ENCODE assay signal across 24 cellular contexts in the genomic region with DNA sequence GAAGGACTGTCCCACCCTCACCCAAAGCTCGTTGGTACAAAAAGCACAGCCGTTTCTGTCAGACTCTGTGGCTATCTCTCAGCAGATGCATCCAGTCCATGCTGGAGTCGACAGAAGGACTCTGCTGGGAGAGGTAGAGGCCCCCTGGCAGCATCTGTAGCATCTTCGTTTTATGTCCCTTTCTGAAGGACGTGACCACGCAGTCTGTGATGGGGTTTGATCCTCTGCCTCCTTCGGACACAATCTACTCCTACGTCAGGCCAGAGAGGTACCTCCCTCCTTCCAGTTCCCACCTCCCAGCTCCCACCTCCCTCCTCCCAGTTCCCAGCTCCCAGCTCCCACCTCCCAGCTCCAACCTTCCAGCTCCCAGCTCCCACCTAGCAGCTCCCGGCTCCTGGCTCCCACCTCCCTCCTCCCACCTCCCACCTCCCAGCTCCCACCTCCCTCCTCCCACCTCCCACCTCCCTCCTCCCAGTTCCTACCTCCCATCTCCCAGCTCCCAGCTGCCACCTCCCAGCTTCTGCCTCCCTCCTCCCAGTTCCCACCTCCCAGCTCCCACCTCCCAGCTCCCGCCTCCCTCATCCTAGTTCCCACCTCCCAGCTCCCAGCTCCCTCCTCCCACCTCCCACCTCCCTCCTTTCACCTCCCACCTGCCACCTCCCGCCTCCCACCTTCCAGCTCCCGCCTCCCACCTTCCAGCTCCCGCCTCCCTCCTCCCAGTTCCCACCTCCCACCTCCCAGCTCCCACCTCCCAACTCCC. TPM values are rescaled to one million over a fixed set of nuclear protein-coding genes. Genes with fewer than 3 reads are reported as not detected.
A peak's percentile ranks its signal among the peaks of the same experiment; 100 is the strongest.
DNase-seq lines count a peak whose midpoint lies in the region; ATAC-seq, FAIRE-seq and TF ChIP-seq lines count a peak whose summit lies in the region.
"Had no signal": no experiment of that assay in that cellular context is flagged by ENCODE, and none has a peak within 500 bp of the region (broad histone marks: within the 10 kb centered on the region; RNA-seq: fewer than 3 reads in every experiment).

No MANE protein-coding gene starts in this region.

- no peaks in the 10 kb centered on the region for H3K9me3 Mint-ChIP-seq in natural killer cell
- H3K9me3 Mint-ChIP-seq in natural killer cell treated with Interleukin-12 subunit alpha and Interleukin-12 subunit beta and Interleukin-15 and Interleukin-18, amount 100 ng/mL, for 72 hours, result no peaks in the 10 kb centered on the region
- H3K9me3 Mint-ChIP-seq in stimulated activated effector memory CD8-positive, alpha-beta T cell treated with anti-CD3 and anti-CD28 coated beads, Interleukin-12 subunit alpha, Interleukin-12 subunit beta, amount 100 ng/mL, for 72 hours, result no peaks in the 10 kb centered on the region
- H3K9me3 Mint-ChIP-seq in nephron progenitor cell, result peaks cover 10% of the 10 kb centered on the region

- H3K4me1 Mint-ChIP-seq in natural killer cell (peaks cover 0 to 17% of the 10 kb centered on the region in 2 donors), nephron progenitor cell (peaks cover 7% of the 10 kb centered on the region)
- peaks cover 0 to 5% of the 10 kb centered on the region in 2 donors for H3K4me1 Mint-ChIP-seq in natural killer cell treated with Interleukin-12 subunit alpha and Interleukin-12 subunit beta and Interleukin-15 and Interleukin-18, amount 100 ng/mL, for 72 hours (ENCODE audit: low read depth in 2 of 2)
- H3K4me1 Mint-ChIP-seq in stimulated activated effector memory CD8-positive, alpha-beta T cell treated with anti-CD3 and anti-CD28 coated beads, Interleukin-12 subunit alpha, Interleukin-12 subunit beta, amount 100 ng/mL, for 72 hours, result peaks cover 10% of the 10 kb centered on the region

- H3K9me1 ChIP-seq in K562 (ENCODE audit: control insufficient read depth, insufficient read depth, low read length), result no peaks in the 10 kb centered on the region

- FAIRE-seq in K562 (lab: Jason Lieb, UNC), result no peak
- FAIRE-seq: GM18507 had no signal

- CTCF ChIA-PET in K562 (lab: Yijun Ruan, JAX; ENCODE audit: low intra/inter-chr PET ratio), result no interaction called here

- WGBS in K562 (ENCODE audit: insufficient coverage, low coverage, missing lambda C conversion rate), result 83% methylated on average over 2 of the region's 13 CpGs

- H3K27me3 ChIP-seq in K562 (ENCODE audit: control insufficient read depth in 2 of 2, insufficient read depth in 2 of 2, low read length in 2 of 2), result no peaks in the 10 kb centered on the region

- no peak for TF ChIP-seq POLR2A in K562 (conservative IDR thresholded peaks at IDR 0.05)

- H3K4me3 ChIP-seq in K562, result no peak overlapping the region
- H3K4me3 ChIP-seq: GM23248, PC-9 had no signal

- H3K27me3 Mint-ChIP-seq in natural killer cell (ENCODE audit: low read depth in 2 of 2), result no peaks in the 10 kb centered on the region
- no peaks in the 10 kb centered on the region for H3K27me3 Mint-ChIP-seq in natural killer cell treated with Interleukin-12 subunit alpha and Interleukin-12 subunit beta and Interleukin-15 and Interleukin-18, amount 100 ng/mL, for 72 hours
- peaks cover 3% of the 10 kb centered on the region for H3K27me3 Mint-ChIP-seq in nephron progenitor cell (ENCODE audit: low read depth, poor library complexity)

- H3K4me3 Mint-ChIP-seq in natural killer cell, result no peak overlapping the region
- H3K4me3 Mint-ChIP-seq in natural killer cell treated with Interleukin-12 subunit alpha and Interleukin-12 subunit beta and Interleukin-15 and Interleukin-18, amount 100 ng/mL, for 72 hours, result no peak overlapping the region
- no peak overlapping the region for H3K4me3 Mint-ChIP-seq in stimulated activated effector memory CD8-positive, alpha-beta T cell treated with anti-CD3 and anti-CD28 coated beads, Interleukin-12 subunit alpha, Interleukin-12 subunit beta, amount 100 ng/mL, for 72 hours
- H3K4me3 Mint-ChIP-seq in nephron progenitor cell, result no peak overlapping the region

- H2AFZ ChIP-seq in K562 (ENCODE audit: low read depth, low read length), result no peak overlapping the region
- H2AFZ ChIP-seq: GM23248, PC-9 had no signal

- H3K36me3 ChIP-seq in K562 (ENCODE audit: control insufficient read depth, insufficient read depth, low read length), result peaks cover 78% of the 10 kb centered on the region; the same call in 2 of the 3 replicates

- peak in 2 of 3 donors; percentile 2 to 4 for ATAC-seq in natural killer cell
- no peak for ATAC-seq in natural killer cell treated with Interleukin-12 subunit alpha and Interleukin-12 subunit beta and Interleukin-15 and Interleukin-18, amount 100 ng/mL, for 72 hours
- ATAC-seq in K562, result no peak
- peak; percentile 4 for ATAC-seq in stimulated activated effector memory CD8-positive, alpha-beta T cell treated with anti-CD3 and anti-CD28 coated beads, Interleukin-12 subunit alpha, Interleukin-12 subunit beta, amount 100 ng/mL, for 72 hours

- no peaks in the 10 kb centered on the region; the same call in 1 of the 2 replicates for H3K9me3 ChIP-seq in K562 (replicated peaks; ENCODE audit: control insufficient read depth, insufficient read depth, low read depth, low read length)

- H3K4me2 ChIP-seq in K562 (ENCODE audit: insufficient read depth, low read length), result no peak overlapping the region
- H3K4me2 ChIP-seq: PC-9 had no signal

- no peaks in the 10 kb centered on the region for H4K20me1 ChIP-seq in K562 (replicated peaks; ENCODE audit: control insufficient read depth, insufficient read depth, low read length)

- intact Hi-C loops in natural killer cell (cut with micrococcal nuclease), result no loop called here
- intact Hi-C loops in K562 (cut with micrococcal nuclease), result no loop called here

- DNase-seq in natural killer cell (no peak), NAMALWA (ENCODE audit: low spot score) (peak; percentile 44), K562 (ENCODE audit: extremely low read depth in 1 of 4, low spot score in 3 of 4) (no peak), nephron progenitor cell (no peak), NCI-H2029 (lab: John Stamatoyannopoulos, UW) (no peak), middle frontal gyrus (ENCODE audit: extremely low spot score, low spot score) (no peak)
- DNase-seq in natural killer cell treated with Interleukin-12 subunit alpha and Interleukin-12 subunit beta and Interleukin-15 and Interleukin-18, amount 100 ng/mL, for 72 hours (ENCODE audit: low spot score), result no peak
- DNase-seq in stimulated activated effector memory CD8-positive, alpha-beta T cell treated with anti-CD3 and anti-CD28 coated beads, Interleukin-12 subunit alpha, Interleukin-12 subunit beta, amount 100 ng/mL, for 72 hours (ENCODE audit: low spot score in 2 of 2), result no peak
- DNase-seq: 8988T, ACHN, Calu3, DMS79 treated with DMSO at 0.1 percent for 48 hours, GM23248, KG1, NCI-H1105, NCI-H146, NCI-H1930, NCI-H446 treated with DMSO at 0.1 percent for 48 hours, NCI-H526, NCI-H82, PC-9, RPMI8226, SHP77 had no signal

- no peak for TF ChIP-seq RAD21 in K562 (CRISPR knock-in tag; conservative IDR thresholded peaks at IDR 0.05 in 1 of 2, IDR thresholded peaks at IDR 0.05 in 1 of 2)

- no peak overlapping the region for H3K9ac ChIP-seq in K562 (ENCODE audit: insufficient read depth in 1 of 2, low read depth in 2 of 2, low read length in 2 of 2)
- H3K9ac ChIP-seq: GM23248 had no signal

- in situ Hi-C loops in K562 (cut with MboI), result no loop called here

- TF ChIP-seq CTCF in natural killer cell (IDR thresholded peaks at IDR 0.05) (no peak), K562 (IDR thresholded peaks at IDR 0.05 in 2 of 3, conservative IDR thresholded peaks at IDR 0.05 in 1 of 3; ENCODE audit: insufficient read depth in 2 of 3, low read depth in 1 of 3, low read length in 3 of 3) (no peak), nephron progenitor cell (IDR thresholded peaks at IDR 0.05) (no peak)

- POLR2A ChIA-PET in K562 (lab: Yijun Ruan, JAX), result interaction anchor here (0.6 to 1.3 kb wide), 4 partner anchors 8 to 191 kb away, joined by 3 read pairs; no protein-coding TSS in a partner anchor

- H3K27ac Mint-ChIP-seq in natural killer cell (peak overlapping the region in 1 of 2 donors; percentile 24), nephron progenitor cell (no peak overlapping the region)
- H3K27ac Mint-ChIP-seq in natural killer cell treated with Interleukin-12 subunit alpha and Interleukin-12 subunit beta and Interleukin-15 and Interleukin-18, amount 100 ng/mL, for 72 hours, result no peak overlapping the region
- no peak overlapping the region for H3K27ac Mint-ChIP-seq in stimulated activated effector memory CD8-positive, alpha-beta T cell treated with anti-CD3 and anti-CD28 coated beads, Interleukin-12 subunit alpha, Interleukin-12 subunit beta, amount 100 ng/mL, for 72 hours

- H3K36me3 Mint-ChIP-seq in natural killer cell (no peaks in the 10 kb centered on the region), nephron progenitor cell (ENCODE audit: low read depth) (peaks cover 46% of the 10 kb centered on the region)
- H3K36me3 Mint-ChIP-seq in natural killer cell treated with Interleukin-12 subunit alpha and Interleukin-12 subunit beta and Interleukin-15 and Interleukin-18, amount 100 ng/mL, for 72 hours, result no peaks in the 10 kb centered on the region
- H3K36me3 Mint-ChIP-seq in stimulated activated effector memory CD8-positive, alpha-beta T cell treated with anti-CD3 and anti-CD28 coated beads, Interleukin-12 subunit alpha, Interleukin-12 subunit beta, amount 100 ng/mL, for 72 hours, result peaks cover 79% of the 10 kb centered on the region

- peaks cover 0 to 23% of the 10 kb centered on the region in 2 experiments; a peak in 2 of 5 replicates for H3K4me1 ChIP-seq in K562 (replicated peaks in 1 of 2; ENCODE audit: control insufficient read depth in 2 of 2, insufficient read depth in 2 of 2, low read length in 2 of 2)

- no peak overlapping the region for H3K27ac ChIP-seq in K562 (ENCODE audit: extremely low read depth, low read depth, low read length)
- H3K27ac ChIP-seq: GM23248, PC-9 had no signal

- H3K79me2 ChIP-seq in K562 (ENCODE audit: control insufficient read depth, insufficient read depth, low read length), result no peaks in the 10 kb centered on the region

- no TSS peak for BruUV-seq in K562 (replicated peaks; lab: Mats Ljungman, UMichigan)

- no peak for TF ChIP-seq EP300 in K562 (IDR thresholded peaks at IDR 0.05; ENCODE audit: low read length)

RNA-seq across cellular contexts. Expression of a gene that starts 11.4 kb away (rescaled TPM):
- 10 to 100 TPM; 12.3 to 22.2 (median 13.7) TPM for total RNA-seq in natural killer cell
- total RNA-seq in natural killer cell treated with Interleukin-12 subunit alpha and Interleukin-12 subunit beta and Interleukin-15 and Interleukin-18, amount 100 ng/mL, for 72 hours, result 10 to 100 TPM in 1 of 2 donors, 1 to 10 TPM in 1; 9.3 to 13.0 TPM
- total RNA-seq in K562 (2011; cell fraction: chromatin; rRNA removed; ENCODE audit: low replicate concordance), result 70.1 and 162 TPM in 2 replicates
- 54.5 and 55.7 TPM in 2 replicates for total RNA-seq in K562 (2011; cell fraction: nucleolus; rRNA removed)
- total RNA-seq in K562 (2011; cell fraction: nucleoplasm; rRNA removed), result 90.5 and 111 TPM in 2 replicates
- 3.1 and 3.3 TPM in 2 replicates for total RNA-seq in K562 (2014; rRNA removed)
- total RNA-seq in K562 (2014; rRNA removed; fragmentation: Illumina TruSeq; extraction: Trizol), result 0.67 and 0.87 TPM in 2 replicates
- 2.0 and 2.1 TPM in 2 replicates for total RNA-seq in K562 (2015; rRNA removed; fragmentation: Illumina TruSeq; extraction: Trizol)
- 3.4 and 3.5 TPM in 2 replicates for total RNA-seq in K562 (2021)
- 3.5 and 4.2 TPM in 2 replicates for polyA plus RNA-seq in K562 (2011; rRNA removed)
- 5.6 and 6.1 TPM in 2 replicates for polyA plus RNA-seq in K562 (2011; cell fraction: cytosol; rRNA removed)
- 27.9 and 42.6 TPM in 2 replicates for polyA plus RNA-seq in K562 (2011; cell fraction: nucleus; rRNA removed)
- 3.6 and 4.6 TPM in 2 replicates for polyA plus RNA-seq in K562 (2012)
- polyA plus RNA-seq in K562 (2014; fragmentation: Illumina TruSeq; extraction: Trizol), result 1.5 and 2.7 TPM in 2 replicates
- polyA plus RNA-seq in K562 (2014; fragmentation: Nextera tagmentation; extraction: Ambion mirVana), result under 1 TPM in 1 of 2 experiments, not detected in 1; 0.14 TPM
- polyA plus RNA-seq in K562 (2014; rRNA removed), result 4.7 and 5.3 TPM in 2 replicates
- polyA minus RNA-seq in K562 (2011; rRNA and poly(A)+ RNA removed), result 6.4 and 10.6 TPM in 2 replicates
- 1.6 and 2.7 TPM in 2 replicates for polyA minus RNA-seq in K562 (2011; cell fraction: cytosol; rRNA and poly(A)+ RNA removed)
- 6.1 and 6.7 TPM in 2 replicates for polyA minus RNA-seq in K562 (2011; cell fraction: nucleus; rRNA and poly(A)+ RNA removed)

RNA-seq across cellular contexts. Expression of a gene that starts 15.9 kb away (rescaled TPM):
- 1 to 10 TPM; 1.1 to 1.3 (median 1.2) TPM for total RNA-seq in natural killer cell
- total RNA-seq in natural killer cell treated with Interleukin-12 subunit alpha and Interleukin-12 subunit beta and Interleukin-15 and Interleukin-18, amount 100 ng/mL, for 72 hours, result 10 to 100 TPM in 1 of 2 donors, 1 to 10 TPM in 1; 9.6 to 10.9 TPM
- total RNA-seq in K562 (2011; cell fraction: chromatin; rRNA removed; ENCODE audit: low replicate concordance), result 5.7 and 13.6 TPM in 2 replicates
- total RNA-seq in K562 (2011; cell fraction: nucleolus; rRNA removed), result 8.2 and 8.3 TPM in 2 replicates
- 5.5 and 7.5 TPM in 2 replicates for total RNA-seq in K562 (2011; cell fraction: nucleoplasm; rRNA removed)
- 12.5 and 15.5 TPM in 2 replicates for total RNA-seq in K562 (2014; rRNA removed)
- 2.1 and 3.2 TPM in 2 replicates for total RNA-seq in K562 (2014; rRNA removed; fragmentation: Illumina TruSeq; extraction: Trizol)
- 6.4 and 8.1 TPM in 2 replicates for total RNA-seq in K562 (2015; rRNA removed; fragmentation: Illumina TruSeq; extraction: Trizol)
- total RNA-seq in K562 (2021), result 12.0 and 13.5 TPM in 2 replicates
- 3.2 and 10.4 TPM in 2 replicates for polyA plus RNA-seq in K562 (2011; rRNA removed)
- 8.5 and 8.8 TPM in 2 replicates for polyA plus RNA-seq in K562 (2011; cell fraction: cytosol; rRNA removed)
- polyA plus RNA-seq in K562 (2011; cell fraction: nucleus; rRNA removed), result 10.4 and 12.3 TPM in 2 replicates
- 7.7 and 19.6 TPM in 2 replicates for polyA plus RNA-seq in K562 (2012)
- 5.0 and 10.0 TPM in 2 replicates for polyA plus RNA-seq in K562 (2014; fragmentation: Illumina TruSeq; extraction: Trizol)
- polyA plus RNA-seq in K562 (2014; fragmentation: Nextera tagmentation; extraction: Ambion mirVana), result under 1 TPM; 0.18 to 0.53 TPM
- polyA plus RNA-seq in K562 (2014; rRNA removed), result 6.8 and 8.3 TPM in 2 replicates
- 3.5 and 4.5 TPM in 2 replicates for polyA minus RNA-seq in K562 (2011; rRNA and poly(A)+ RNA removed)
- polyA minus RNA-seq in K562 (2011; cell fraction: cytosol; rRNA and poly(A)+ RNA removed), result 7.4 and 12.0 TPM in 2 replicates
- polyA minus RNA-seq in K562 (2011; cell fraction: nucleus; rRNA and poly(A)+ RNA removed), result 2.4 and 2.6 TPM in 2 replicates

RNA-seq across cellular contexts. Expression of a gene that starts 33.8 kb away (rescaled TPM):
- total RNA-seq in natural killer cell, result 100 to 1,000 TPM; 509 to 682 (median 567) TPM
- 100 to 1,000 TPM; 239 to 382 TPM for total RNA-seq in natural killer cell treated with Interleukin-12 subunit alpha and Interleukin-12 subunit beta and Interleukin-15 and Interleukin-18, amount 100 ng/mL, for 72 hours
- total RNA-seq in K562 (2011; cell fraction: chromatin; rRNA removed; ENCODE audit: low replicate concordance), result 678 and 1,286 TPM in 2 replicates
- total RNA-seq in K562 (2011; cell fraction: nucleolus; rRNA removed), result 495 and 571 TPM in 2 replicates
- total RNA-seq in K562 (2011; cell fraction: nucleoplasm; rRNA removed), result 387 and 470 TPM in 2 replicates
- total RNA-seq in K562 (2014; rRNA removed), result 102 and 110 TPM in 2 replicates
- 37.2 and 38.0 TPM in 2 replicates for total RNA-seq in K562 (2014; rRNA removed; fragmentation: Illumina TruSeq; extraction: Trizol)
- total RNA-seq in K562 (2015; rRNA removed; fragmentation: Illumina TruSeq; extraction: Trizol), result 63.2 and 65.1 TPM in 2 replicates
- total RNA-seq in K562 (2021), result 123 and 140 TPM in 2 replicates
- 83.8 and 123 TPM in 2 replicates for polyA plus RNA-seq in K562 (2011; rRNA removed)
- 86.7 and 116 TPM in 2 replicates for polyA plus RNA-seq in K562 (2011; cell fraction: cytosol; rRNA removed)
- 392 and 540 TPM in 2 replicates for polyA plus RNA-seq in K562 (2011; cell fraction: nucleus; rRNA removed)
- polyA plus RNA-seq in K562 (2012), result 147 and 150 TPM in 2 replicates
- 87.5 and 96.8 TPM in 2 replicates for polyA plus RNA-seq in K562 (2014; fragmentation: Illumina TruSeq; extraction: Trizol)
- polyA plus RNA-seq in K562 (2014; fragmentation: Nextera tagmentation; extraction: Ambion mirVana), result 1 to 10 TPM; 9.0 TPM
- 122 and 154 TPM in 2 replicates for polyA plus RNA-seq in K562 (2014; rRNA removed)
- 51.2 and 58.2 TPM in 2 replicates for polyA minus RNA-seq in K562 (2011; rRNA and poly(A)+ RNA removed)
- polyA minus RNA-seq in K562 (2011; cell fraction: cytosol; rRNA and poly(A)+ RNA removed), result 47.2 and 50.0 TPM in 2 replicates
- polyA minus RNA-seq in K562 (2011; cell fraction: nucleus; rRNA and poly(A)+ RNA removed), result 72.7 and 97.1 TPM in 2 replicates

RNA-seq across cellular contexts. Expression of a gene that starts 41.3 kb away (rescaled TPM):
- total RNA-seq in natural killer cell (10 to 100 TPM; 43.0 to 60.3 (median 50.1) TPM), K562 (2014; rRNA removed) (147 and 173 TPM in 2 replicates), K562 (2014; rRNA removed; fragmentation: Illumina TruSeq; extraction: Trizol) (29.4 and 33.0 TPM in 2 replicates), K562 (2015; rRNA removed; fragmentation: Illumina TruSeq; extraction: Trizol) (58.6 and 63.2 TPM in 2 replicates), K562 (2021) (71.5 and 80.6 TPM in 2 replicates)
- 10 to 100 TPM; 44.2 to 55.5 TPM for total RNA-seq in natural killer cell treated with Interleukin-12 subunit alpha and Interleukin-12 subunit beta and Interleukin-15 and Interleukin-18, amount 100 ng/mL, for 72 hours
- 71.6 and 183 TPM in 2 replicates for total RNA-seq in K562 (2011; cell fraction: chromatin; rRNA removed; ENCODE audit: low replicate concordance)
- total RNA-seq in K562 (2011; cell fraction: nucleolus; rRNA removed), result 99.4 and 127 TPM in 2 replicates
- 79.5 and 80.2 TPM in 2 replicates for total RNA-seq in K562 (2011; cell fraction: nucleoplasm; rRNA removed)
- polyA plus RNA-seq in K562 (2011; rRNA removed) (74.0 and 87.6 TPM in 2 replicates), K562 (2014; fragmentation: Illumina TruSeq; extraction: Trizol) (42.3 and 88.3 TPM in 2 replicates), K562 (2014; fragmentation: Nextera tagmentation; extraction: Ambion mirVana) (10 to 100 TPM; 39.3 to 60.1 TPM), K562 (2014; rRNA removed) (136 and 173 TPM in 2 replicates)
- polyA plus RNA-seq in K562 (2011; cell fraction: cytosol; rRNA removed), result 119 and 177 TPM in 2 replicates
- polyA plus RNA-seq in K562 (2011; cell fraction: nucleus; rRNA removed), result 132 and 207 TPM in 2 replicates
- polyA plus RNA-seq in K562 (2012), result 63.5 and 81.5 TPM in 2 replicates
- polyA minus RNA-seq in K562 (2011; rRNA and poly(A)+ RNA removed), result 27.9 and 38.8 TPM in 2 replicates
- 32.6 and 34.2 TPM in 2 replicates for polyA minus RNA-seq in K562 (2011; cell fraction: cytosol; rRNA and poly(A)+ RNA removed)
- polyA minus RNA-seq in K562 (2011; cell fraction: nucleus; rRNA and poly(A)+ RNA removed), result 29.4 and 31.1 TPM in 2 replicates

Comparison
In these comparisons a context has a peak if more than half of its experiments do, and no peak if none do; other contexts are left out.
1. ATAC-seq: peak in natural killer cell (2 of 3) and stimulated activated effector memory CD8-positive, alpha-beta T cell treated with anti-CD3 and anti-CD28 coated beads, Interleukin-12 subunit alpha, Interleukin-12 subunit beta, amount 100 ng/mL, for 72 hours (single experiment); none in natural killer cell treated with Interleukin-12 subunit alpha and Interleukin-12 subunit beta and Interleukin-15 and Interleukin-18, amount 100 ng/mL, for 72 hours (0 of 2) and K562 (single experiment).